ENCODE assay signal across 2 cellular contexts in the genomic region with DNA sequence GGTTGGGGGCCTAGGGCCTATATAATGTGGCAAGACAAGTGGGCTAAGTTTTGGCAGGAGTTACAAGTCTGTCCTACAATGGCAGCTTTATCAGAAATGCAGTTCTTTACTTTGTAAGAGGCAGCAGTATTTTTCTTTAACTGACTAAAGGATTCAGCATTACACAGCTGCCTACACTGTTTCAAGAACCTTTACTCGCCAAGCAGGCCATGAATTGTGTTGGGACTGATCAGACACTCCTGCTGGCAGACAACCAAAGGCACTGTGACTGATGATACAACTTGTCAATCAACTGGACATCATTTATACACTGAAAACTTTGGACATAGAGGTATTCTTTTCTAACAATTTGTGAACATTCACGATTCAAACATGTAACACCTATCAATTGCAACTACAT.
TF ChIP-seq lines count a peak whose summit lies in the region.

No MANE protein-coding gene starts in this region.

TF ChIP-seq in HepG2, 621 proteins besides CTCF, POLR2A, EP300 and RAD21:
- TF ChIP-seq SNAI1 (CRISPR knock-in tag; IDR thresholded peaks at IDR 0.05; ENCODE audit: borderline replicate concordance) (no peak), ZNF616 (CRISPR knock-in tag; IDR thresholded peaks at IDR 0.05; ENCODE audit: low read depth) (peak; percentile 98)

TF ChIP-seq in HCT116, 20 proteins besides CTCF, POLR2A, EP300 and RAD21:
- TF ChIP-seq SP1 (IDR thresholded peaks at IDR 0.05; ENCODE audit: low read depth) (no peak), EZH2phosphoT487 (IDR thresholded peaks at IDR 0.05; ENCODE audit: borderline replicate concordance) (no peak), CBX3 (IDR thresholded peaks at IDR 0.05; ENCODE audit: low read depth) (0 out of 2 replicates have a peak, but pooled peaks have one; percentile 18), ZFX (IDR thresholded peaks at IDR 0.05) (no peak)
TF ChIP-seq in HCT116: peak in this region for 1.
